In genomic region chr1:170531758-170532657, GRCh38 we compare ENCODE assay signal across 8 cellular contexts. TPM values are rescaled to one million over a fixed set of nuclear protein-coding genes. Genes with fewer than 3 reads are reported as not detected.
DNase-seq lines count a peak whose midpoint lies in the region; ATAC-seq and TF ChIP-seq lines count a peak whose summit lies in the region.

A gene with protein sequence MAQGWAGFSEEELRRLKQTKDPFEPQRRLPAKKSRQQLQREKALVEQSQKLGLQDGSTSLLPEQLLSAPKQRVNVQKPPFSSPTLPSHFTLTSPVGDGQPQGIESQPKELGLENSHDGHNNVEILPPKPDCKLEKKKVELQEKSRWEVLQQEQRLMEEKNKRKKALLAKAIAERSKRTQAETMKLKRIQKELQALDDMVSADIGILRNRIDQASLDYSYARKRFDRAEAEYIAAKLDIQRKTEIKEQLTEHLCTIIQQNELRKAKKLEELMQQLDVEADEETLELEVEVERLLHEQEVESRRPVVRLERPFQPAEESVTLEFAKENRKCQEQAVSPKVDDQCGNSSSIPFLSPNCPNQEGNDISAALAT (plus strand): TSS chr1:170532166. CDS start chr1:170532224, 58 bp downstream.

- peak within 1 kb of the TSS; percentile 76 for H3K9ac ChIP-seq in rectal smooth muscle tissue (ENCODE audit: low read length)

- H3K9me3 ChIP-seq in ascending aorta = no peaks in the 10 kb centered on the region
- no peaks in the 10 kb centered on the region for H3K9me3 ChIP-seq in vagina

- H3K36me3 ChIP-seq in ascending aorta = no peaks in the 10 kb centered on the region
- no peaks in the 10 kb centered on the region for H3K36me3 ChIP-seq in rectal smooth muscle tissue (ENCODE audit: control insufficient read depth, insufficient read depth, low read length)
- H3K36me3 ChIP-seq in vagina = no peaks in the 10 kb centered on the region

- intact Hi-C loops in ascending aorta (cut with DNase I) (loop anchor here (2.0 to 10.0 kb wide), 6 partner anchors 31 to 233 kb away; no protein-coding TSS in a partner anchor), vagina (cut with DNase I) (loop anchor here (5.0 to 10.0 kb wide), 2 partner anchors 53 to 130 kb away; partner anchors contain the start of gene PRRX1)

- H3K4me1 ChIP-seq in ascending aorta (peaks cover 5 to 7% of the 10 kb centered on the region in 2 donors), rectal smooth muscle tissue (ENCODE audit: control insufficient read depth, insufficient read depth, low read length) (no peaks in the 10 kb centered on the region), vagina (peaks cover 38% of the 10 kb centered on the region)

- peak in 1 of 2 donors; percentile 54 for TF ChIP-seq POLR2A in vagina (IDR thresholded peaks at IDR 0.05)

- peak; percentile 99 for ATAC-seq in GM18498 (IDR thresholded peaks at IDR 0.05; ENCODE audit: unreplicated experiment)
- peak; percentile 96 for ATAC-seq in HG02884 (IDR thresholded peaks at IDR 0.05; ENCODE audit: unreplicated experiment)

- peak within 1 kb of the TSS; percentile 90 to 94 for H3K27ac ChIP-seq in ascending aorta
- peak within 1 kb of the TSS; percentile 71 for H3K27ac ChIP-seq in rectal smooth muscle tissue (ENCODE audit: low read depth, low read length)
- H3K27ac ChIP-seq in vagina = peak within 1 kb of the TSS; percentile 92

- DNase-seq in NCI-H1694 (lab: John Stamatoyannopoulos, UW) (peak; percentile 76), T-helper 2 cell (peak; percentile 57 to 95 (median 80)), ascending aorta (ENCODE audit: low spot score in 2 of 2) (peak; percentile 74 to 95), hepatic stellate cell (ENCODE audit: low spot score) (peak; percentile 88), vagina (ENCODE audit: extremely low spot score in 2 of 2) (peak in 1 of 2 donors; percentile 95)

- H3K4me3 ChIP-seq in ascending aorta (peak within 1 kb of the TSS; percentile 69 to 72), rectal smooth muscle tissue (ENCODE audit: low read length) (peak within 1 kb of the TSS; percentile 68), vagina (peak within 1 kb of the TSS; percentile 60 to 61)

- TF ChIP-seq CTCF in ascending aorta (IDR thresholded peaks at IDR 0.05) (no peak), vagina (IDR thresholded peaks at IDR 0.05) (no peak)

- H3K27me3 ChIP-seq in ascending aorta (no peaks in the 10 kb centered on the region), rectal smooth muscle tissue (ENCODE audit: control insufficient read depth, insufficient read depth, low read length) (no peaks in the 10 kb centered on the region), vagina (no peaks in the 10 kb centered on the region)

RNA-seq across cellular contexts. Expression of the gene that starts here (rescaled TPM):
- 4.9 TPM for total RNA-seq in ascending aorta
- 11.3 TPM for total RNA-seq in vagina
